In the genomic region with DNA sequence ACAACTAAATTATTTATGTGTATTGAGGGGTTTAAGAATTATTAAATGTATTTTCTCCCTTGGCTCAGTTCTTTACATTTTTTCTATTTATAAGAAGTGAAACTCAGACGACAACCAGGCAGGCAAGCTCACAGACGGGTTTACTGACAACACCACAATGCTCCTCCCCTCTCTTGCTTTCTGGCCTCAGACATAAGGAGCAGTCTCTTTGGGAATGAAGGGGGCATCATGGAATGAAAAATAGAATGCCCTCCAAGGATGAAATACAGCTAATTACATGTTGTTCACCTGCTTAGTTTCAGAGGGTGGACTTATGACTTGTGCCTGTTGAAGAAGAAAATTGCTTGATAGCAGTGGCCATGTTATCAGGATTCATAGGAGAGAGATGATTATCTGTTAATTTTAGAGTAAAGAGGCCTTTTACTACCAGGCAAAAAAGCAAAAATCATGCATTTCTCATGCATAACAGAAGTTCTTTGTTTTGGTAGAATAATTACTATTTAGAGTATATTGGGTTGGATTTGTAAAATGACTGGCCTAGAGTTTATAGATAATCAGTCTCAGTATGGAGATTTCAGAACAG, we compare ENCODE assay signal across 19 cellular contexts.
"Had no signal": no experiment of that assay in that cellular context is flagged by ENCODE, and none has a peak within 500 bp of the region (broad histone marks: within the 10 kb centered on the region; RNA-seq: fewer than 3 reads in every experiment).

No MANE protein-coding gene starts in this region.

- H3K27ac ChIP-seq: breast epithelium, dorsolateral prefrontal cortex, gastroesophageal sphincter, tibial artery, uterus had no signal

- H3K27ac Mint-ChIP-seq: activated naive CD8-positive, alpha-beta T cell treated with anti-CD3 and anti-CD28 coated beads, Interleukin-2, amount 10 ng/mL, durations not matched to agents 7 days and 5 days; activated T-helper 1 cell treated with anti-CD3 and anti-CD28 coated beads, Interleukin-12 subunit alpha, Interleukin-12 subunit beta, Interleukin-2, Interleukin-4 antibody, amounts not matched to agents 30 ng/mL and 10 ng/mL and 1 ng/mL, durations not matched to agents 14 hours and 24 hours and 36 hours; endodermal cell; natural killer cell had no signal

- H3K4me3 ChIP-seq: breast epithelium, dorsolateral prefrontal cortex, gastroesophageal sphincter, tibial artery, uterus had no signal

- H3K27me3 Mint-ChIP-seq: activated naive CD8-positive, alpha-beta T cell treated with anti-CD3 and anti-CD28 coated beads, Interleukin-2, amount 10 ng/mL, durations not matched to agents 7 days and 5 days had no signal

- H3K4me3 Mint-ChIP-seq: activated naive CD8-positive, alpha-beta T cell treated with anti-CD3 and anti-CD28 coated beads, Interleukin-2, amount 10 ng/mL, durations not matched to agents 7 days and 5 days; activated T-helper 1 cell treated with anti-CD3 and anti-CD28 coated beads, Interleukin-12 subunit alpha, Interleukin-12 subunit beta, Interleukin-2, Interleukin-4 antibody, amounts not matched to agents 30 ng/mL and 10 ng/mL and 1 ng/mL, durations not matched to agents 14 hours and 24 hours and 36 hours; endodermal cell; natural killer cell had no signal

- H3K9me3 ChIP-seq: breast epithelium, gastroesophageal sphincter, tibial artery, uterus had no signal

- FAIRE-seq: islet of Langerhans had no signal

- H3K36me3 ChIP-seq: breast epithelium, gastroesophageal sphincter, tibial artery, uterus had no signal

- H3K4me1 Mint-ChIP-seq: activated naive CD8-positive, alpha-beta T cell treated with anti-CD3 and anti-CD28 coated beads, Interleukin-2, amount 10 ng/mL, durations not matched to agents 7 days and 5 days; endodermal cell; natural killer cell had no signal

- ATAC-seq: activated CD4-positive, CD25-positive, alpha-beta regulatory T cell treated with anti-CD3 and anti-CD28 coated beads, Interleukin-2, amount 50 U/mL, for 24 hours; gastroesophageal sphincter; left colon; natural killer cell had no signal

- H3K4me1 ChIP-seq: breast epithelium, gastroesophageal sphincter, tibial artery, uterus had no signal

- DNase-seq: activated naive CD8-positive, alpha-beta T cell treated with anti-CD3 and anti-CD28 coated beads, Interleukin-2, amount 10 ng/mL, durations not matched to agents 7 days and 5 days; aorta; dorsolateral prefrontal cortex; endodermal cell; left colon; natural killer cell; nucleus accumbens; posterior cingulate gyrus; retina; stimulated activated CD4-positive, alpha-beta T cell treated with anti-CD3 and anti-CD28 coated beads, Interleukin-15, amount 100 ng/mL, for 24 hours; stimulated activated CD4-positive, alpha-beta T cell treated with anti-CD3 and anti-CD28 coated beads, Interleukin-4, amount 100 ng/mL, for 1 hour; stimulated activated naive CD4-positive, alpha-beta T cell; tibial artery; uterus had no signal

- H3K27me3 ChIP-seq: breast epithelium, dorsolateral prefrontal cortex, gastroesophageal sphincter, tibial artery, uterus had no signal

- H3K36me3 Mint-ChIP-seq: activated naive CD8-positive, alpha-beta T cell treated with anti-CD3 and anti-CD28 coated beads, Interleukin-2, amount 10 ng/mL, durations not matched to agents 7 days and 5 days; natural killer cell had no signal
